ENCODE assay signal across 32 cellular contexts in genomic region chr5:6401410-6401809, GRCh38. TPM values are rescaled to one million over a fixed set of nuclear protein-coding genes. Genes with fewer than 3 reads are reported as not detected.
"Had no signal": no experiment of that assay in that cellular context is flagged by ENCODE, and none has a peak within 500 bp of the region (broad histone marks: within the 10 kb centered on the region; RNA-seq: fewer than 3 reads in every experiment).

No MANE protein-coding gene starts in this region.

- DNase-seq: activated CD4-positive, alpha-beta T cell treated with anti-CD3 and anti-CD28 coated beads for 1 hour; activated CD4-positive, alpha-beta T cell treated with anti-CD3 and anti-CD28 coated beads, Interleukin-2, amount 10 ng/mL, durations not matched to agents 7 days and 5 days; activated CD8-positive, alpha-beta memory T cell treated with anti-CD3 and anti-CD28 coated beads, Interleukin-2, amount 10 ng/mL, durations not matched to agents 7 days and 5 days; activated CD8-positive, alpha-beta T cell treated with anti-CD3 and anti-CD28 coated beads for 36 hours; activated naive CD4-positive, alpha-beta T cell; activated T-cell treated with anti-CD3 and anti-CD28 coated beads, Interleukin-2, amount 50 U/mL, for 72 hours; dermis blood vessel endothelial cell; effector CD4-positive, alpha-beta T cell; erythroblast; foreskin fibroblast; head of caudate nucleus; hippocampal formation; kidney; midbrain; naive thymus-derived CD4-positive, alpha-beta T cell; nucleus accumbens; psoas muscle; sigmoid colon; small intestine; stimulated activated CD4-positive, alpha-beta T cell treated with anti-CD3 and anti-CD28 coated beads, Interleukin-4, amount 100 ng/mL, for 24 hours; T-helper 17 cell; uterus had no signal

- H3K4me3 Mint-ChIP-seq: activated CD4-positive, alpha-beta T cell treated with anti-CD3 and anti-CD28 coated beads, Interleukin-2, amount 10 ng/mL, durations not matched to agents 7 days and 5 days; activated CD8-positive, alpha-beta memory T cell treated with anti-CD3 and anti-CD28 coated beads, Interleukin-2, amount 10 ng/mL, durations not matched to agents 7 days and 5 days; activated CD8-positive, alpha-beta T cell treated with anti-CD3 and anti-CD28 coated beads for 36 hours; activated T-cell treated with anti-CD3 and anti-CD28 coated beads, Interleukin-2, amount 50 U/mL, for 72 hours; naive thymus-derived CD4-positive, alpha-beta T cell; stimulated activated effector memory CD8-positive, alpha-beta T cell treated with anti-CD3 and anti-CD28 coated beads, Interleukin-12 subunit alpha, Interleukin-12 subunit beta, amount 100 ng/mL, for 72 hours; stimulated activated naive CD8-positive, alpha-beta T cell treated with anti-CD3 and anti-CD28 coated beads, Interleukin-15, Interleukin-2, amounts not matched to agents 100 ng/mL and 50 ng/mL, for 24 hours; T-helper 17 cell; type B pancreatic cell; WTC11 had no signal

- H3K27ac Mint-ChIP-seq: activated CD4-positive, alpha-beta T cell treated with anti-CD3 and anti-CD28 coated beads, Interleukin-2, amount 10 ng/mL, durations not matched to agents 7 days and 5 days; activated CD8-positive, alpha-beta memory T cell treated with anti-CD3 and anti-CD28 coated beads, Interleukin-2, amount 10 ng/mL, durations not matched to agents 7 days and 5 days; activated CD8-positive, alpha-beta T cell treated with anti-CD3 and anti-CD28 coated beads for 36 hours; activated T-cell treated with anti-CD3 and anti-CD28 coated beads, Interleukin-2, amount 50 U/mL, for 72 hours; naive thymus-derived CD4-positive, alpha-beta T cell; stimulated activated effector memory CD8-positive, alpha-beta T cell treated with anti-CD3 and anti-CD28 coated beads, Interleukin-12 subunit alpha, Interleukin-12 subunit beta, amount 100 ng/mL, for 72 hours; stimulated activated naive CD8-positive, alpha-beta T cell treated with anti-CD3 and anti-CD28 coated beads, Interleukin-15, Interleukin-2, amounts not matched to agents 100 ng/mL and 50 ng/mL, for 24 hours; T-helper 17 cell; type B pancreatic cell; WTC11 had no signal

- H2AFZ ChIP-seq: parathyroid adenoma had no signal

- H3K27me3 ChIP-seq: sigmoid colon, uterus had no signal

- H3K4me3 ChIP-seq: psoas muscle, sigmoid colon, thoracic aorta, uterus had no signal

- H3K36me3 ChIP-seq: sigmoid colon, thoracic aorta, uterus had no signal

- H3K79me2 ChIP-seq: parathyroid adenoma had no signal

- H3K9me3 Mint-ChIP-seq: activated CD4-positive, alpha-beta T cell treated with anti-CD3 and anti-CD28 coated beads, Interleukin-2, amount 10 ng/mL, durations not matched to agents 7 days and 5 days; activated CD8-positive, alpha-beta T cell treated with anti-CD3 and anti-CD28 coated beads for 36 hours; activated naive CD4-positive, alpha-beta T cell treated with anti-CD3 and anti-CD28 coated beads, Interleukin-2, amount 50 U/mL, for 72 hours; activated T-cell treated with anti-CD3 and anti-CD28 coated beads, Interleukin-2, amount 50 U/mL, for 72 hours; stimulated activated effector memory CD8-positive, alpha-beta T cell treated with anti-CD3 and anti-CD28 coated beads, Interleukin-12 subunit alpha, Interleukin-12 subunit beta, amount 100 ng/mL, for 72 hours; stimulated activated naive CD8-positive, alpha-beta T cell treated with anti-CD3 and anti-CD28 coated beads, Interleukin-15, Interleukin-2, amounts not matched to agents 100 ng/mL and 50 ng/mL, for 24 hours; type B pancreatic cell had no signal

- H3K9me3 ChIP-seq: psoas muscle, sigmoid colon, thoracic aorta, uterus had no signal

- H3K4me1 Mint-ChIP-seq: activated CD8-positive, alpha-beta memory T cell treated with anti-CD3 and anti-CD28 coated beads, Interleukin-2, amount 10 ng/mL, durations not matched to agents 7 days and 5 days; stimulated activated effector memory CD8-positive, alpha-beta T cell treated with anti-CD3 and anti-CD28 coated beads, Interleukin-12 subunit alpha, Interleukin-12 subunit beta, amount 100 ng/mL, for 72 hours; T-helper 17 cell had no signal

- H3K9ac ChIP-seq: parathyroid adenoma had no signal

- H3K4me1 ChIP-seq: parathyroid adenoma, psoas muscle, sigmoid colon, uterus had no signal

- FAIRE-seq: colon, endometrium, kidney, small intestine had no signal

- H3K27ac ChIP-seq: parathyroid adenoma, psoas muscle, sigmoid colon, thoracic aorta, uterus had no signal

- ATAC-seq: activated CD8-positive, alpha-beta memory T cell treated with anti-CD3 and anti-CD28 coated beads, Interleukin-2, amount 10 ng/mL, durations not matched to agents 7 days and 5 days; activated CD8-positive, alpha-beta T cell treated with anti-CD3 and anti-CD28 coated beads for 36 hours; activated naive CD4-positive, alpha-beta T cell treated with anti-CD3 and anti-CD28 coated beads, Interleukin-2, amount 50 U/mL, for 72 hours; activated T-cell treated with anti-CD3 and anti-CD28 coated beads, Interleukin-2, amount 50 U/mL, for 72 hours; left colon; naive thymus-derived CD4-positive, alpha-beta T cell; psoas muscle; stimulated activated effector memory CD8-positive, alpha-beta T cell treated with anti-CD3 and anti-CD28 coated beads, Interleukin-12 subunit alpha, Interleukin-12 subunit beta, amount 100 ng/mL, for 72 hours; T-helper 17 cell; WTC11 had no signal

- H3K36me3 Mint-ChIP-seq: activated CD8-positive, alpha-beta memory T cell treated with anti-CD3 and anti-CD28 coated beads, Interleukin-2, amount 10 ng/mL, durations not matched to agents 7 days and 5 days; activated naive CD4-positive, alpha-beta T cell treated with anti-CD3 and anti-CD28 coated beads, Interleukin-2, amount 50 U/mL, for 72 hours; stimulated activated effector memory CD8-positive, alpha-beta T cell treated with anti-CD3 and anti-CD28 coated beads, Interleukin-12 subunit alpha, Interleukin-12 subunit beta, amount 100 ng/mL, for 72 hours; type B pancreatic cell; WTC11 had no signal

RNA-seq across cellular contexts. Expression of gene UBE2QL1, which starts 47.2 kb away (rescaled TPM):
- total RNA-seq: activated CD4-positive, alpha-beta T cell treated with anti-CD3 and anti-CD28 coated beads, Interleukin-2, amount 10 ng/mL, durations not matched to agents 7 days and 5 days; activated CD8-positive, alpha-beta T cell treated with anti-CD3 and anti-CD28 coated beads for 36 hours; activated naive CD4-positive, alpha-beta T cell treated with anti-CD3 and anti-CD28 coated beads, Interleukin-2, amount 50 U/mL, for 72 hours had no signal
- polyA plus RNA-seq: naive thymus-derived CD4-positive, alpha-beta T cell had no signal
